Comparison of ENCODE assay signal across 19 cellular contexts in genomic region chr2:70049261-70049660, GRCh38. TPM values are rescaled to one million over a fixed set of nuclear protein-coding genes. Genes with fewer than 3 reads are reported as not detected.
A peak's percentile ranks its signal among the peaks of the same experiment; 100 is the strongest.
DNase-seq lines count a peak whose midpoint lies in the region; ATAC-seq lines count a peak whose summit lies in the region.
"Had no signal": no experiment of that assay in that cellular context is flagged by ENCODE, and none has a peak within 500 bp of the region (broad histone marks: within the 10 kb centered on the region; RNA-seq: fewer than 3 reads in every experiment).

No MANE protein-coding gene starts in this region.

- peak overlapping the region; percentile 4 for H3K27ac Mint-ChIP-seq in activated CD4-positive, alpha-beta T cell treated with anti-CD3 and anti-CD28 coated beads, Interleukin-2, amount 10 ng/mL, durations not matched to agents 7 days and 5 days
- H3K27ac Mint-ChIP-seq in activated CD4-positive, alpha-beta T cell treated with anti-CD3 and anti-CD28 coated beads, Interleukin-2, amount 10 ng/mL, durations not matched to agents 24 days and 14 days, result no peak overlapping the region
- peak overlapping the region in 5 of 7 donors; percentile 15 to 59 (median 54) for H3K27ac Mint-ChIP-seq in CD4-positive, alpha-beta memory T cell
- peak overlapping the region in 5 of 9 donors; percentile 2 to 60 (median 34) for H3K27ac Mint-ChIP-seq in naive thymus-derived CD4-positive, alpha-beta T cell

- H3K4me1 ChIP-seq in CD4-positive, alpha-beta memory T cell (ENCODE audit: insufficient read depth, low read length), result peaks cover 7% of the 10 kb centered on the region
- no peaks in the 10 kb centered on the region for H3K4me1 ChIP-seq in naive thymus-derived CD4-positive, alpha-beta T cell (ENCODE audit: control insufficient read depth in 2 of 2, insufficient read depth in 2 of 2, low read length in 2 of 2)
- H3K4me1 ChIP-seq: BE2C had no signal

- no peak overlapping the region for H3K4me3 Mint-ChIP-seq in activated CD4-positive, alpha-beta T cell treated with anti-CD3 and anti-CD28 coated beads, Interleukin-2, amount 10 ng/mL, durations not matched to agents 7 days and 5 days
- H3K4me3 Mint-ChIP-seq in activated CD4-positive, alpha-beta T cell treated with anti-CD3 and anti-CD28 coated beads, Interleukin-2, amount 10 ng/mL, durations not matched to agents 24 days and 14 days, result no peak overlapping the region
- H3K4me3 Mint-ChIP-seq in CD4-positive, alpha-beta memory T cell, result no peak overlapping the region
- no peak overlapping the region for H3K4me3 Mint-ChIP-seq in naive thymus-derived CD4-positive, alpha-beta T cell
- H3K4me3 Mint-ChIP-seq: CD8-positive, alpha-beta memory T cell had no signal

- CTCF ChIA-PET in activated CD4-positive, alpha-beta T cell treated with anti-CD3 and anti-CD28 coated beads, Interleukin-2, amount 10 ng/mL, durations not matched to agents 7 days and 5 days (lab: Charles Lee), result interaction anchor here (1.0 to 2.0 kb wide), 3 partner anchors 12 to 19 kb away, joined by 3 to 5 read pairs (median 5); no protein-coding TSS in a partner anchor
- CTCF ChIA-PET in CD4-positive, alpha-beta memory T cell (lab: Charles Lee; ENCODE audit: partially characterized antibody), result no interaction called here
- CTCF ChIA-PET in naive thymus-derived CD4-positive, alpha-beta T cell (lab: Charles Lee), result no interaction called here

- no peaks in the 10 kb centered on the region for H3K27me3 Mint-ChIP-seq in activated CD4-positive, alpha-beta T cell treated with anti-CD3 and anti-CD28 coated beads, Interleukin-2, amount 10 ng/mL, durations not matched to agents 7 days and 5 days
- H3K27me3 Mint-ChIP-seq in activated CD4-positive, alpha-beta T cell treated with anti-CD3 and anti-CD28 coated beads, Interleukin-2, amount 10 ng/mL, durations not matched to agents 24 days and 14 days, result no peaks in the 10 kb centered on the region
- no peaks in the 10 kb centered on the region for H3K27me3 Mint-ChIP-seq in CD4-positive, alpha-beta memory T cell
- H3K27me3 Mint-ChIP-seq in naive thymus-derived CD4-positive, alpha-beta T cell, result no peaks in the 10 kb centered on the region
- H3K27me3 Mint-ChIP-seq: CD8-positive, alpha-beta memory T cell had no signal

- H3K27me3 ChIP-seq in CD4-positive, alpha-beta memory T cell (ENCODE audit: insufficient read depth, low read length), result no peaks in the 10 kb centered on the region
- no peaks in the 10 kb centered on the region for H3K27me3 ChIP-seq in naive thymus-derived CD4-positive, alpha-beta T cell (ENCODE audit: control insufficient read depth in 2 of 2, insufficient read depth in 2 of 2, low read length in 2 of 2)
- no peaks in the 10 kb centered on the region for H3K27me3 ChIP-seq in H7 (ENCODE audit: control insufficient read depth, insufficient read depth, low read length)
- H3K27me3 ChIP-seq: BE2C, Peyer's patch had no signal

- no peak overlapping the region for H3K27ac ChIP-seq in CD4-positive, alpha-beta memory T cell (ENCODE audit: low read depth, low read length)
- peak overlapping the region; percentile 42 for H3K27ac ChIP-seq in caudate nucleus (ENCODE audit: low read depth, low read length)
- H3K27ac ChIP-seq in naive thymus-derived CD4-positive, alpha-beta T cell (ENCODE audit: low read depth, low read length), result no peak overlapping the region
- H3K27ac ChIP-seq: Peyer's patch had no signal

- H3K36me3 ChIP-seq in CD4-positive, alpha-beta memory T cell (ENCODE audit: insufficient read depth, low read length), result peaks cover 22% of the 10 kb centered on the region
- H3K36me3 ChIP-seq in naive thymus-derived CD4-positive, alpha-beta T cell (ENCODE audit: control insufficient read depth in 2 of 3, insufficient read depth in 3 of 3, low read length in 3 of 3), result peaks cover 0 to 44% (median 8%) of the 10 kb centered on the region in 3 experiments
- H3K36me3 ChIP-seq in H7 (replicated peaks; ENCODE audit: control insufficient read depth, insufficient read depth, low read length), result peaks cover 7% of the 10 kb centered on the region
- H3K36me3 ChIP-seq: BE2C had no signal

- peaks cover 66% of the 10 kb centered on the region for H3K36me3 Mint-ChIP-seq in activated CD4-positive, alpha-beta T cell treated with anti-CD3 and anti-CD28 coated beads, Interleukin-2, amount 10 ng/mL, durations not matched to agents 7 days and 5 days (ENCODE audit: low read depth)
- H3K36me3 Mint-ChIP-seq in activated CD4-positive, alpha-beta T cell treated with anti-CD3 and anti-CD28 coated beads, Interleukin-2, amount 10 ng/mL, durations not matched to agents 24 days and 14 days (ENCODE audit: low read depth), result peaks cover 60% of the 10 kb centered on the region
- peaks cover 39 to 68% of the 10 kb centered on the region in 2 donors for H3K36me3 Mint-ChIP-seq in CD4-positive, alpha-beta memory T cell
- peaks cover 4 to 62% (median 35%) of the 10 kb centered on the region in 5 donors for H3K36me3 Mint-ChIP-seq in naive thymus-derived CD4-positive, alpha-beta T cell

- POLR2A ChIA-PET in activated CD4-positive, alpha-beta T cell treated with anti-CD3 and anti-CD28 coated beads, Interleukin-2, amount 10 ng/mL, durations not matched to agents 7 days and 5 days (lab: Charles Lee), result no interaction called here
- POLR2A ChIA-PET in CD4-positive, alpha-beta memory T cell (lab: Charles Lee; ENCODE audit: partially characterized antibody), result interaction anchor here (0.8 kb wide), 1 partner anchor 94 kb away, joined by 3 read pairs; no protein-coding TSS in a partner anchor
- POLR2A ChIA-PET in naive thymus-derived CD4-positive, alpha-beta T cell (lab: Charles Lee), result interaction anchor here (0.9 to 2.0 kb wide), 3 partner anchors 13 to 135 kb away, joined by 4 to 5 read pairs (median 5); partner anchors contain the start of gene MXD1

- ATAC-seq in naive thymus-derived CD4-positive, alpha-beta T cell, result no peak

- intact Hi-C loops in activated CD4-positive, alpha-beta T cell treated with anti-CD3 and anti-CD28 coated beads, Interleukin-2, amount 10 ng/mL, durations not matched to agents 24 days and 14 days (cut with micrococcal nuclease), result no loop called here
- intact Hi-C loops in CD4-positive, alpha-beta memory T cell (cut with micrococcal nuclease), result no loop called here
- intact Hi-C loops in naive thymus-derived CD4-positive, alpha-beta T cell (cut with micrococcal nuclease), result no loop called here

- H3K9me3 Mint-ChIP-seq in activated CD4-positive, alpha-beta T cell treated with anti-CD3 and anti-CD28 coated beads, Interleukin-2, amount 10 ng/mL, durations not matched to agents 7 days and 5 days, result no peaks in the 10 kb centered on the region
- H3K9me3 Mint-ChIP-seq in activated CD4-positive, alpha-beta T cell treated with anti-CD3 and anti-CD28 coated beads, Interleukin-2, amount 10 ng/mL, durations not matched to agents 24 days and 14 days, result no peaks in the 10 kb centered on the region
- H3K9me3 Mint-ChIP-seq in CD4-positive, alpha-beta memory T cell, result peaks cover 0 to 2% (median 0%) of the 10 kb centered on the region in 8 donors
- no peaks in the 10 kb centered on the region for H3K9me3 Mint-ChIP-seq in naive thymus-derived CD4-positive, alpha-beta T cell
- H3K9me3 Mint-ChIP-seq: CD8-positive, alpha-beta memory T cell had no signal

- no peaks in the 10 kb centered on the region for H3K9me3 ChIP-seq in CD4-positive, alpha-beta memory T cell (ENCODE audit: control insufficient read depth in 1 of 2, low read length in 2 of 2)
- H3K9me3 ChIP-seq in naive thymus-derived CD4-positive, alpha-beta T cell (ENCODE audit: control insufficient read depth in 2 of 3, low read length in 3 of 3), result no peaks in the 10 kb centered on the region
- H3K9me3 ChIP-seq: BE2C, Peyer's patch had no signal

- no peak overlapping the region for H3K4me3 ChIP-seq in CD4-positive, alpha-beta memory T cell (ENCODE audit: low read length in 2 of 2)
- no peak overlapping the region for H3K4me3 ChIP-seq in naive thymus-derived CD4-positive, alpha-beta T cell (ENCODE audit: low read length)
- no peak overlapping the region for H3K4me3 ChIP-seq in H7 (ENCODE audit: insufficient read depth, low read depth, low read length)
- H3K4me3 ChIP-seq: Peyer's patch had no signal

- H3K4me1 Mint-ChIP-seq in activated CD4-positive, alpha-beta T cell treated with anti-CD3 and anti-CD28 coated beads, Interleukin-2, amount 10 ng/mL, durations not matched to agents 7 days and 5 days, result peaks cover 34% of the 10 kb centered on the region
- peaks cover 33% of the 10 kb centered on the region for H3K4me1 Mint-ChIP-seq in activated CD4-positive, alpha-beta T cell treated with anti-CD3 and anti-CD28 coated beads, Interleukin-2, amount 10 ng/mL, durations not matched to agents 24 days and 14 days
- H3K4me1 Mint-ChIP-seq in CD4-positive, alpha-beta memory T cell, result peaks cover 7 to 28% (median 15%) of the 10 kb centered on the region in 4 donors
- peaks cover 0 to 38% (median 4%) of the 10 kb centered on the region in 7 donors for H3K4me1 Mint-ChIP-seq in naive thymus-derived CD4-positive, alpha-beta T cell

- no peak for DNase-seq in activated CD4-positive, alpha-beta T cell treated with anti-CD3 and anti-CD28 coated beads, Interleukin-2, amount 10 ng/mL, durations not matched to agents 7 days and 5 days
- DNase-seq in activated CD4-positive, alpha-beta T cell treated with anti-CD3 and anti-CD28 coated beads, Interleukin-2, amount 10 ng/mL, durations not matched to agents 24 days and 14 days, result no peak
- DNase-seq in CD4-positive, alpha-beta memory T cell, result no peak
- DNase-seq in caudate nucleus (lab: John Stamatoyannopoulos, UW), result peak in 2 of 61 donors; percentile 17 to 22
- no peak for DNase-seq in naive thymus-derived CD4-positive, alpha-beta T cell
- no peak for DNase-seq in KG1 (lab: John Stamatoyannopoulos, UW)
- DNase-seq in H7, result no peak
- DNase-seq in SHP77 (lab: John Stamatoyannopoulos, UW), result no peak
- DNase-seq: BE2C; CD8-positive, alpha-beta memory T cell; KBM-7; MV-4-11; NCI-H1417; NCI-H187; NCI-H2107; NCI-H510A; NCI-H748 treated with DMSO at 0.1 percent for 48 hours; NK-92 treated with Interleukin-12 subunit alpha and Interleukin-12 subunit beta, amount 100 ng/mL, for 24 hours; Peyer's patch had no signal

RNA-seq across cellular contexts. Expression of gene PCBP1, which starts 38.0 kb away (rescaled TPM):
- total RNA-seq in activated CD4-positive, alpha-beta T cell treated with anti-CD3 and anti-CD28 coated beads, Interleukin-2, amount 10 ng/mL, durations not matched to agents 7 days and 5 days, result 100 to 1,000 TPM; 527 to 544 TPM
- total RNA-seq in activated CD4-positive, alpha-beta T cell treated with anti-CD3 and anti-CD28 coated beads, Interleukin-2, amount 10 ng/mL, durations not matched to agents 24 days and 14 days, result 443 and 447 TPM in 2 replicates
- total RNA-seq in CD4-positive, alpha-beta memory T cell, result 100 to 1,000 TPM; 372 to 383 TPM
- 100 to 1,000 TPM; 116 to 153 TPM for polyA plus RNA-seq in CD4-positive, alpha-beta memory T cell
- total RNA-seq in naive thymus-derived CD4-positive, alpha-beta T cell, result 100 to 1,000 TPM; 257 to 487 (median 368) TPM
- polyA plus RNA-seq in naive thymus-derived CD4-positive, alpha-beta T cell, result 100 to 1,000 TPM; 178 to 198 TPM
- 52.6 and 63.2 TPM in 2 replicates for total RNA-seq in H7 (2014; rRNA removed; shearing (Covaris generic))
